In the genomic region with DNA sequence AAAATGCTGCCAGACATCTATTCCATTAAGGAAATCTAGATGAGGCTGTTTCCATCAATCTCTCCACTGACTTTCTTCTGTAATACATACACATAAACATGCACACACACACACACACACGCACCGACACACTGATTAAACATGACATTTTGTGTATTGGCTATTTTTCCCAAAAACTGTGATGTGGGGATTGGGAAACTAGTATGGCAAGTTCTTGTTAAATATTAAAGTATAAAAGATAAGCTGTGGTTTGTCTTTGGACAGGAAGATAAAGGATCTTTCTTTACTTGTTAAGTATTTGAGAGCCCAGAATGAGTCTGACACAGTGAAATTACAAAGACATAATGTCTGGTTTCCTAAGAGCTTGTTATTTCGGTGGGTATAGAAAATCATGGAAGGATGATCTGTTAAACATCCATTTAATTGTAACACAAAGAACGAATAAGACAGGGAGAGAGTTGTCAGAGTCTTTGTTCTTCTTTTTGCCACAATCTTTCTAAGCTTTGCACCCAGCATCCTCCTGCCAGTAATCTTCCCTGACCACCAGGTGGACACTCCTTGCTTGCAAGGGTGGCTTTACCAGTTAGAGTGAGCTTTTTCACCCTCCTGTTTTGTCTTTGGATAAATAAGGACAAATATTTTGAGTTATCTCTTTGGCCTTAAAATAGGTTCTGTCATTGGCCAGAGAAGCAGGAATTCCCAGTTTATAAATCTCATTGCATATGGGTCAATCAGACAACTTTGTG, we compare ENCODE assay signal across 15 cellular contexts.
DNase-seq lines count a peak whose midpoint lies in the region; ATAC-seq and TF ChIP-seq lines count a peak whose summit lies in the region.
"Had no signal": no experiment of that assay in that cellular context is flagged by ENCODE, and none has a peak within 500 bp of the region (broad histone marks: within the 10 kb centered on the region; RNA-seq: fewer than 3 reads in every experiment).

No MANE protein-coding gene starts in this region.

- TF ChIP-seq CTCF in AG10803 (conservative IDR thresholded peaks at IDR 0.05; ENCODE audit: low read length) = 0 out of 2 replicates have a peak, but pooled peaks have one; percentile 14
- peak; percentile 48 for TF ChIP-seq CTCF in choroid plexus epithelial cell (conservative IDR thresholded peaks at IDR 0.05; ENCODE audit: low read depth, low read length)
- peak in 1 of 3 experiments; percentile 7 for TF ChIP-seq CTCF in esophagus muscularis mucosa (IDR thresholded peaks at IDR 0.05)
- no peak for TF ChIP-seq CTCF in GM13977 (IDR thresholded peaks at IDR 0.05; ENCODE audit: extremely low read depth, insufficient read depth, missing control alignments)

- H3K4me1 ChIP-seq in mesenchymal stem cell (ENCODE audit: control insufficient read depth, insufficient read depth, low read depth, low read length) = no peaks in the 10 kb centered on the region
- H3K4me1 ChIP-seq in esophagus muscularis mucosa = no peaks in the 10 kb centered on the region
- H3K4me1 ChIP-seq: BLaER1, gastrocnemius medialis, thyroid gland had no signal

- H3K4me2 ChIP-seq in mesenchymal stem cell (ENCODE audit: low read length, poor library complexity, severe bottlenecking) = no peak overlapping the region
- H3K4me2 ChIP-seq: BLaER1 had no signal

- no peak overlapping the region for H3K23ac ChIP-seq in mesenchymal stem cell (ENCODE audit: low read length in 2 of 2)

- intact Hi-C loops in esophagus muscularis mucosa (cut with DNase I) = no loop called here

- H2BK120ac ChIP-seq in mesenchymal stem cell (ENCODE audit: low read depth, low read length) = no peak overlapping the region

- no peak overlapping the region for H3K4ac ChIP-seq in mesenchymal stem cell (ENCODE audit: low read depth in 1 of 2, low read length in 2 of 2)

- H2BK15ac ChIP-seq in mesenchymal stem cell (ENCODE audit: low read depth, poor library complexity, severe bottlenecking) = no peak overlapping the region

- TF ChIP-seq EP300 in Ishikawa (IDR thresholded peaks at IDR 0.05; ENCODE audit: borderline replicate concordance) (no peak), esophagus muscularis mucosa (IDR thresholded peaks at IDR 0.05) (no peak)

- no peak overlapping the region for H4K91ac ChIP-seq in mesenchymal stem cell (ENCODE audit: low read length)

- ATAC-seq in HG02870 (IDR thresholded peaks at IDR 0.05; ENCODE audit: unreplicated experiment) = no peak
- ATAC-seq: gastrocnemius medialis, Right ventricle myocardium inferior had no signal

- H2AFZ ChIP-seq in mesenchymal stem cell (ENCODE audit: low read depth, low read length) = no peak overlapping the region

- 93% methylated on average over 3 of the region's 4 CpGs for WGBS in mesenchymal stem cell
- 78% methylated on average over 4 of the region's 4 CpGs for WGBS in esophagus muscularis mucosa

- no peak for DNase-seq in AG10803 (ENCODE audit: low read depth)
- no peak for DNase-seq in choroid plexus epithelial cell (ENCODE audit: low read depth)
- peak; percentile 18 for DNase-seq in mesenchymal stem cell
- no peak for DNase-seq in esophagus muscularis mucosa (ENCODE audit: extremely low spot score)
- DNase-seq in activated CD8-positive, alpha-beta memory T cell treated with anti-CD3 and anti-CD28 coated beads, Interleukin-2, amount 50 U/mL, for 4 hours = no peak
- no peak for DNase-seq in GM13977 (ENCODE audit: low spot score)
- DNase-seq: activated CD4-positive, alpha-beta memory T cell treated with anti-CD3 and anti-CD28 coated beads, Interleukin-2, amount 10 ng/mL, durations not matched to agents 7 days and 5 days; gastrocnemius medialis; kidney glomerular epithelial cell; NCI-H2081; thyroid gland had no signal

- H3K9ac ChIP-seq in mesenchymal stem cell (ENCODE audit: low read length) = no peak overlapping the region
- H3K9ac ChIP-seq: BLaER1 had no signal

- no peaks in the 10 kb centered on the region for H3K36me3 ChIP-seq in mesenchymal stem cell (ENCODE audit: control insufficient read depth in 1 of 2, insufficient read depth in 2 of 2, low read depth in 1 of 2, low read length in 2 of 2)
- H3K36me3 ChIP-seq in esophagus muscularis mucosa = no peaks in the 10 kb centered on the region
- H3K36me3 ChIP-seq: BLaER1, gastrocnemius medialis, thyroid gland had no signal

- no peak overlapping the region for H4K8ac ChIP-seq in mesenchymal stem cell (ENCODE audit: low read length)

- H3K14ac ChIP-seq in mesenchymal stem cell (ENCODE audit: low read length in 2 of 2) = no peak overlapping the region

- no peak overlapping the region for H3K27ac ChIP-seq in mesenchymal stem cell (ENCODE audit: low read length, poor library complexity, severe bottlenecking)
- no peak overlapping the region for H3K27ac ChIP-seq in esophagus muscularis mucosa (replicated peaks in 1 of 4)
- H3K27ac ChIP-seq: BLaER1, gastrocnemius medialis, thyroid gland had no signal

- no peaks in the 10 kb centered on the region for H3K79me1 ChIP-seq in mesenchymal stem cell (replicated peaks; ENCODE audit: low read length, poor library complexity, severe bottlenecking)

- no peak overlapping the region for H2BK12ac ChIP-seq in mesenchymal stem cell (ENCODE audit: low read length in 2 of 2)

- H2AK5ac ChIP-seq in mesenchymal stem cell (ENCODE audit: low read length, severe bottlenecking) = no peak overlapping the region

- H3K4me3 ChIP-seq in AG10803 (ENCODE audit: low read length) (no peak overlapping the region), choroid plexus epithelial cell (ENCODE audit: low read depth, low read length) (no peak overlapping the region), mesenchymal stem cell (ENCODE audit: insufficient read depth in 1 of 2, low read depth in 1 of 2, low read length in 2 of 2) (no peak overlapping the region), esophagus muscularis mucosa (no peak overlapping the region)
- H3K4me3 ChIP-seq: BLaER1, gastrocnemius medialis, thyroid gland had no signal

- H3K27me3 ChIP-seq in mesenchymal stem cell (ENCODE audit: control insufficient read depth in 1 of 2, insufficient read depth in 1 of 2, low read length in 2 of 2) (no peaks in the 10 kb centered on the region), esophagus muscularis mucosa (peaks cover 0 to 7% (median 0%) of the 10 kb centered on the region in 4 donors)
- H3K27me3 ChIP-seq: BLaER1, gastrocnemius medialis, thyroid gland had no signal

- H3K18ac ChIP-seq in mesenchymal stem cell (ENCODE audit: low read depth in 1 of 2, low read length in 2 of 2) = no peak overlapping the region

- H2BK5ac ChIP-seq in mesenchymal stem cell (ENCODE audit: low read depth, low read length, poor library complexity, severe bottlenecking) = no peak overlapping the region

- in situ Hi-C loops in GM13977 (cut with MboI; ENCODE audit: low pct_unique_long_range_greater_than_20kb, low sequenced_read_pairs, unreplicated experiment) = no loop called here

- TF ChIP-seq POLR2A in esophagus muscularis mucosa (IDR thresholded peaks at IDR 0.05; ENCODE audit: low read depth) = no peak

- H3K9me3 ChIP-seq in mesenchymal stem cell (ENCODE audit: control insufficient read depth, low read length) (no peaks in the 10 kb centered on the region), esophagus muscularis mucosa (no peaks in the 10 kb centered on the region)
- H3K9me3 ChIP-seq: gastrocnemius medialis, thyroid gland had no signal

- TF ChIP-seq RAD21 in Ishikawa (IDR thresholded peaks at IDR 0.05; ENCODE audit: low read depth) = peak; percentile 50

TF ChIP-seq in Ishikawa, 13 proteins besides CTCF, POLR2A, EP300 and RAD21 (continues in another document):
- no peak for TF ChIP-seq USF1 (IDR thresholded peaks at IDR 0.05)
- no peak for TF ChIP-seq TCF12 (IDR thresholded peaks at IDR 0.05; ENCODE audit: low read depth)
- TF ChIP-seq FOXM1 (IDR thresholded peaks at IDR 0.05; ENCODE audit: borderline replicate concordance, low read depth) = no peak
- no peak for TF ChIP-seq ZBTB7A (IDR thresholded peaks at IDR 0.05; ENCODE audit: low read depth)
- TF ChIP-seq NFIC (IDR thresholded peaks at IDR 0.05) = no peak
- TF ChIP-seq CREB1 (IDR thresholded peaks at IDR 0.05; ENCODE audit: low read depth) = no peak
- TF ChIP-seq CEBPB (IDR thresholded peaks at IDR 0.05) = no peak
- TF ChIP-seq EGR1 (IDR thresholded peaks at IDR 0.05) = no peak
- TF ChIP-seq TAF1 (IDR thresholded peaks at IDR 0.05; ENCODE audit: low read depth) = no peak
- TF ChIP-seq TEAD4 (IDR thresholded peaks at IDR 0.05) = no peak
- TF ChIP-seq, protein P1, sequence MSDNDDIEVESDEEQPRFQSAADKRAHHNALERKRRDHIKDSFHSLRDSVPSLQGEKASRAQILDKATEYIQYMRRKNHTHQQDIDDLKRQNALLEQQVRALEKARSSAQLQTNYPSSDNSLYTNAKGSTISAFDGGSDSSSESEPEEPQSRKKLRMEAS (IDR thresholded peaks at IDR 0.05) = no peak
- no peak for TF ChIP-seq YY1 (IDR thresholded peaks at IDR 0.05; ENCODE audit: low read depth)
